9 cellular contexts compared by ENCODE assay signal in genomic region chr2:14633031-14633430, GRCh38. TPM values are rescaled to one million over a fixed set of nuclear protein-coding genes. Genes with fewer than 3 reads are reported as not detected.
DNase-seq lines count a peak whose midpoint lies in the region; ATAC-seq and TF ChIP-seq lines count a peak whose summit lies in the region.
"Had no signal": no experiment of that assay in that cellular context is flagged by ENCODE, and none has a peak within 500 bp of the region (broad histone marks: within the 10 kb centered on the region; RNA-seq: fewer than 3 reads in every experiment).

No MANE protein-coding gene starts in this region.

- H3K4me1 Mint-ChIP-seq in stimulated activated naive B cell treated with anti-CD40 and anti-IgM and Interleukin-4, amounts not matched to agents 10 μg/mL and 1 μg/mL and 100 μg/mL, for 72 hours: peaks cover 2 to 5% of the 10 kb centered on the region in 2 donors

- H3K27me3 ChIP-seq in WERI-Rb-1 (ENCODE audit: insufficient read depth, low read depth, severe bottlenecking) (peaks cover 5% of the 10 kb centered on the region), iPS-18a (ENCODE audit: control insufficient read depth, insufficient read depth, low read length) (peaks cover 74% of the 10 kb centered on the region)

- peak overlapping the region; percentile 85 for H3K27ac Mint-ChIP-seq in stimulated activated naive B cell treated with anti-CD40 and anti-IgM and Interleukin-4, amounts not matched to agents 10 μg/mL and 1 μg/mL and 100 μg/mL, for 72 hours
- H3K27ac Mint-ChIP-seq: B cell had no signal

- H3K36me3 Mint-ChIP-seq in stimulated activated naive B cell treated with anti-CD40 and anti-IgM and Interleukin-4, amounts not matched to agents 10 μg/mL and 1 μg/mL and 100 μg/mL, for 72 hours: no peaks in the 10 kb centered on the region

- peaks cover 5% of the 10 kb centered on the region for H3K4me1 ChIP-seq in iPS-18a (ENCODE audit: control insufficient read depth, low read depth, low read length)

- H3K4me3 Mint-ChIP-seq in stimulated activated naive B cell treated with anti-CD40 and anti-IgM and Interleukin-4, amounts not matched to agents 10 μg/mL and 1 μg/mL and 100 μg/mL, for 72 hours: no peak overlapping the region
- H3K4me3 Mint-ChIP-seq: B cell had no signal

- H3K9me3 Mint-ChIP-seq in stimulated activated naive B cell treated with anti-CD40 and anti-IgM and Interleukin-4, amounts not matched to agents 10 μg/mL and 1 μg/mL and 100 μg/mL, for 72 hours: peaks cover 0 to 2% of the 10 kb centered on the region in 2 donors

- H3K27me3 Mint-ChIP-seq in stimulated activated naive B cell treated with anti-CD40 and anti-IgM and Interleukin-4, amounts not matched to agents 10 μg/mL and 1 μg/mL and 100 μg/mL, for 72 hours: peaks cover 43 to 74% of the 10 kb centered on the region in 2 donors

- H3K9ac ChIP-seq in iPS-18a (ENCODE audit: low read length): no peak overlapping the region

- ATAC-seq in stimulated activated naive B cell treated with anti-CD40 and anti-IgM and Interleukin-4, amounts not matched to agents 10 μg/mL and 1 μg/mL and 100 μg/mL, for 72 hours (replicated peaks): no peak
- no peak for ATAC-seq in GM18520 (IDR thresholded peaks at IDR 0.05; ENCODE audit: unreplicated experiment)

- no peak for TF ChIP-seq CTCF in WERI-Rb-1 (IDR thresholded peaks at IDR 0.05; ENCODE audit: low read depth, low read length)

- H3K27ac ChIP-seq in WERI-Rb-1 (no peak overlapping the region), iPS-18a (ENCODE audit: low read length) (no peak overlapping the region)

- H3K36me3 ChIP-seq in WERI-Rb-1 (no peaks in the 10 kb centered on the region), iPS-18a (ENCODE audit: control insufficient read depth, low read depth, low read length) (no peaks in the 10 kb centered on the region)

- H3K9me3 ChIP-seq in WERI-Rb-1 (ENCODE audit: severe bottlenecking): no peaks in the 10 kb centered on the region
- no peaks in the 10 kb centered on the region for H3K9me3 ChIP-seq in iPS-18a (ENCODE audit: control insufficient read depth, low read depth, low read length)

- DNase-seq in NCI-H1417 (lab: John Stamatoyannopoulos, UW) (peak; percentile 48 to 87 (median 79)), NCI-H1417 treated with DMSO at 0.1 percent for 48 hours (lab: John Stamatoyannopoulos, UW) (no peak), WERI-Rb-1 (peak; percentile 21), mucosa of gallbladder (ENCODE audit: low spot score) (no peak), mesenteric fat pad (ENCODE audit: low spot score) (no peak)
- no peak for DNase-seq in stimulated activated naive B cell treated with anti-CD40 and anti-IgM and Interleukin-4, amounts not matched to agents 10 μg/mL and 1 μg/mL and 100 μg/mL, for 72 hours

- H3K4me3 ChIP-seq in WERI-Rb-1 (ENCODE audit: low read depth, low read length) (peak overlapping the region; percentile 71), iPS-18a (ENCODE audit: low read length) (peak overlapping the region; percentile 73)

RNA-seq across cellular contexts. Expression of gene LRATD1, which starts 0.5 kb away (rescaled TPM):
- total RNA-seq in mucosa of gallbladder (33.4 TPM), mesenteric fat pad (0.67 TPM)
- total RNA-seq: B cell had no signal

Comparison
In these comparisons a context has a peak if more than half of its experiments do, and no peak if none do; other contexts are left out.
1. DNase-seq: peak in NCI-H1417 (3 of 3) and WERI-Rb-1 (single experiment); none in NCI-H1417 treated with DMSO at 0.1 percent for 48 hours (single experiment), stimulated activated naive B cell treated with anti-CD40 and anti-IgM and Interleukin-4, amounts not matched to agents 10 μg/mL and 1 μg/mL and 100 μg/mL, for 72 hours (single experiment), mucosa of gallbladder (single experiment) and mesenteric fat pad (single experiment).
2. RNA of gene LRATD1, which starts 0.5 kb away (total RNA-seq): 33.4 TPM in mucosa of gallbladder (single experiment); 0.67 TPM in mesenteric fat pad (single experiment); every median in the first group is over 10 times any median in the second.